ENCODE assay signal across 1 cellular context in the genomic region with DNA sequence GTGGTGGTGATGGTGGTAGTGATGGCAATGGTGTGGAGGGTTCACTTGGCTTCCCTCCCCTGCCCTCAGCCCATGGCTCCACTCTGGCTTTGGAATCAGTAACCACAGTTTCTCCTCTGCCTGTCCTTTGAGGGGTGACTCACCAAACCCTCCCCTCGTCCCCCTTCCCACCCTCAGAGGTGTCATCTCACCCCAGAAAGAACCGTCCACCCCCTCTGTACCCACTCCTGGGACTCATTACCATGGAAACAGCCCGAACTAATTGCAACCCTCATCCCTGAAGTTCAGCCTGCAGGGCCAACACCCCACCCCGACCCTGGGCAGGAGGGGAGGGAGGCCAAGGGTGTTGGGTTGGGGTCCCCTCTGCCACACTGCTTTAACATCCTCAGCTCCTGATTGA.
TF ChIP-seq lines count a peak whose summit lies in the region.

No MANE protein-coding gene starts in this region.

TF ChIP-seq in HepG2, 621 proteins besides CTCF, POLR2A, EP300 and RAD21:
- TF ChIP-seq ZNF567 (CRISPR knock-in tag; IDR thresholded peaks at IDR 0.05; ENCODE audit: borderline replicate concordance), result no peak
- TF ChIP-seq HNRNPUL1 (IDR thresholded peaks at IDR 0.05; ENCODE audit: low read depth, low read length), result no peak
- TF ChIP-seq, protein P1, sequence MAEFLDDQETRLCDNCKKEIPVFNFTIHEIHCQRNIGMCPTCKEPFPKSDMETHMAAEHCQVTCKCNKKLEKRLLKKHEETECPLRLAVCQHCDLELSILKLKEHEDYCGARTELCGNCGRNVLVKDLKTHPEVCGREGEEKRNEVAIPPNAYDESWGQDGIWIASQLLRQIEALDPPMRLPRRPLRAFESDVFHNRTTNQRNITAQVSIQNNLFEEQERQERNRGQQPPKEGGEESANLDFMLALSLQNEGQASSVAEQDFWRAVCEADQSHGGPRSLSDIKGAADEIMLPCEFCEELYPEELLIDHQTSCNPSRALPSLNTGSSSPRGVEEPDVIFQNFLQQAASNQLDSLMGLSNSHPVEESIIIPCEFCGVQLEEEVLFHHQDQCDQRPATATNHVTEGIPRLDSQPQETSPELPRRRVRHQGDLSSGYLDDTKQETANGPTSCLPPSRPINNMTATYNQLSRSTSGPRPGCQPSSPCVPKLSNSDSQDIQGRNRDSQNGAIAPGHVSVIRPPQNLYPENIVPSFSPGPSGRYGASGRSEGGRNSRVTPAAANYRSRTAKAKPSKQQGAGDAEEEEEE (CRISPR knock-in tag; IDR thresholded peaks at IDR 0.05; ENCODE audit: borderline replicate concordance), result no peak
- no peak for TF ChIP-seq ZNF652 (CRISPR knock-in tag; IDR thresholded peaks at IDR 0.05; ENCODE audit: borderline replicate concordance, low read depth)
- no peak for TF ChIP-seq KMT2B (CRISPR knock-in tag; IDR thresholded peaks at IDR 0.05)
- TF ChIP-seq, protein P2, sequence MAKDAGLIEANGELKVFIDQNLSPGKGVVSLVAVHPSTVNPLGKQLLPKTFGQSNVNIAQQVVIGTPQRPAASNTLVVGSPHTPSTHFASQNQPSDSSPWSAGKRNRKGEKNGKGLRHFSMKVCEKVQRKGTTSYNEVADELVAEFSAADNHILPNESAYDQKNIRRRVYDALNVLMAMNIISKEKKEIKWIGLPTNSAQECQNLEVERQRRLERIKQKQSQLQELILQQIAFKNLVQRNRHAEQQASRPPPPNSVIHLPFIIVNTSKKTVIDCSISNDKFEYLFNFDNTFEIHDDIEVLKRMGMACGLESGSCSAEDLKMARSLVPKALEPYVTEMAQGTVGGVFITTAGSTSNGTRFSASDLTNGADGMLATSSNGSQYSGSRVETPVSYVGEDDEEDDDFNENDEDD (CRISPR knock-in tag; IDR thresholded peaks at IDR 0.05; ENCODE audit: borderline replicate concordance), result no peak
- TF ChIP-seq, protein P3, sequence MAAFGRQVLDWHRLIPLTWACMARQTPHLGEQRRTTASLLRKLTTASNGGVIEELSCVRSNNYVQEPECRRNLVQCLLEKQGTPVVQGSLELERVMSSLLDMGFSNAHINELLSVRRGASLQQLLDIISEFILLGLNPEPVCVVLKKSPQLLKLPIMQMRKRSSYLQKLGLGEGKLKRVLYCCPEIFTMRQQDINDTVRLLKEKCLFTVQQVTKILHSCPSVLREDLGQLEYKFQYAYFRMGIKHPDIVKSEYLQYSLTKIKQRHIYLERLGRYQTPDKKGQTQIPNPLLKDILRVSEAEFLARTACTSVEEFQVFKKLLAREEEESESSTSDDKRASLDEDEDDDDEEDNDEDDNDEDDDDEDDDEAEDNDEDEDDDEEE (CRISPR knock-in tag; IDR thresholded peaks at IDR 0.05), result no peak
- TF ChIP-seq ZNF138 (CRISPR knock-in tag; IDR thresholded peaks at IDR 0.05; ENCODE audit: low read depth), result no peak
